29 cellular contexts compared by ENCODE assay signal in the genomic region with DNA sequence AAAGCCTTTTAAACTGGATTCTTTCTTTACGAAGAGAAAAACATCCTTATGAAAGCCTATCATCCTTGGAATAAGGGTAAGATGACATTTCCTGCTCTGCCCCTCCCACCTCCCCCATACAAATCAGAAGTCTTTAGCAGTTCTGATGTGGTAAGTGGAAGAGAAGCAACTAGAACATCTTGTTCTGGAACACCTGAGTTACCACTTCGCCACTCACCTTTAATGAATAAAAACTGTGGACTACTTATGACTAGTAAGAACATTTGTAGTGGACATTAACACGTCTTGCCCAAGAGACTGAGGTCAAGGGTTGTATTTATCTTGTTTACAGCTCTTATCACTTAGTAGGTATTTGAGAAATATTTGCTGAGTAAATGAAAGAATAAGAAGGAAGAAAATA. TPM values are rescaled to one million over a fixed set of nuclear protein-coding genes. Genes with fewer than 3 reads are reported as not detected.
DNase-seq lines count a peak whose midpoint lies in the region; ATAC-seq and TF ChIP-seq lines count a peak whose summit lies in the region.
"Had no signal": no experiment of that assay in that cellular context is flagged by ENCODE, and none has a peak within 500 bp of the region (broad histone marks: within the 10 kb centered on the region; RNA-seq: fewer than 3 reads in every experiment).

No MANE protein-coding gene starts in this region.

- ATAC-seq in CD4-positive, alpha-beta T cell (ENCODE audit: poor library complexity) = no peak
- ATAC-seq in left lung = peak; percentile 24
- ATAC-seq in GM18502 (IDR thresholded peaks at IDR 0.05; ENCODE audit: poor library complexity, unreplicated experiment) = no peak
- ATAC-seq: GM23338, HepG2 had no signal

- POLR2A ChIA-PET in CD4-positive, alpha-beta T cell (lab: Charles Lee) = interaction anchor here (0.6 kb wide), 1 partner anchor 15 kb away, joined by 4 read pairs; no protein-coding TSS in a partner anchor
- POLR2A ChIA-PET in Caco-2 (lab: Charles Lee) = no interaction called here

- H3K79me2 ChIP-seq in osteoblast (ENCODE audit: insufficient read depth, low read length) = no peaks in the 10 kb centered on the region

- no peak for DNase-seq in CD4-positive, alpha-beta T cell
- DNase-seq in Caco-2 (peak in 1 of 2 experiments; percentile 23), left lung (no peak), osteoblast (ENCODE audit: insufficient read length, low spot score, missing footprints) (peak; percentile 41), substantia nigra (lab: John Stamatoyannopoulos, UW) (no peak), midbrain (lab: John Stamatoyannopoulos, UW) (no peak)
- no peak for DNase-seq in activated effector memory CD4-positive, alpha-beta T cell treated with Interleukin-2 at 50 U/mL for 16 hours
- DNase-seq: ACHN, BE2C, DMS53, H9, Karpas-422, NCI-H1092, NCI-H1436, NCI-H187, NCI-H2081 treated with DMSO at 0.1 percent for 48 hours, NCI-H2171, NCI-H226, NCI-H510A, NCI-H69, OCI-M1, Peyer's patch, SIG-M5 had no signal

- H2AFZ ChIP-seq in osteoblast (ENCODE audit: low read length) = no peak overlapping the region
- H2AFZ ChIP-seq: GM23338 had no signal

- BruUV-seq in Caco-2 (replicated peaks; lab: Mats Ljungman, UMichigan) = no TSS peak

- H3K27me3 Mint-ChIP-seq in CD4-positive, alpha-beta T cell = no peaks in the 10 kb centered on the region
- H3K27me3 Mint-ChIP-seq in Caco-2 (ENCODE audit: insufficient read depth, unreplicated experiment) = no peaks in the 10 kb centered on the region

- H4K20me1 ChIP-seq in osteoblast (ENCODE audit: insufficient read depth, low read length) = no peaks in the 10 kb centered on the region

- no peaks in the 10 kb centered on the region for H3K9me3 ChIP-seq in CD4-positive, alpha-beta T cell (ENCODE audit: control insufficient read depth, low read length)
- no peaks in the 10 kb centered on the region for H3K9me3 ChIP-seq in Caco-2
- no peaks in the 10 kb centered on the region for H3K9me3 ChIP-seq in left lung
- H3K9me3 ChIP-seq in osteoblast (ENCODE audit: low read depth, low read length) = no peaks in the 10 kb centered on the region
- H3K9me3 ChIP-seq: BE2C, Peyer's patch had no signal

- H3K27me3 ChIP-seq in CD4-positive, alpha-beta T cell (ENCODE audit: control insufficient read depth, insufficient read depth, low read length) = no peaks in the 10 kb centered on the region
- H3K27me3 ChIP-seq in Caco-2 (replicated peaks; ENCODE audit: control insufficient read depth, insufficient read depth, low read length) = no peaks in the 10 kb centered on the region
- H3K27me3 ChIP-seq in left lung = peaks cover 0 to 16% of the 10 kb centered on the region in 2 donors
- peaks cover 9% of the 10 kb centered on the region for H3K27me3 ChIP-seq in osteoblast (ENCODE audit: insufficient read depth, low read length)
- H3K27me3 ChIP-seq: BE2C, Peyer's patch had no signal

- peak overlapping the region; percentile 28 for H3K4me3 Mint-ChIP-seq in CD4-positive, alpha-beta T cell
- peak overlapping the region; percentile 88 for H3K4me3 Mint-ChIP-seq in Caco-2 (ENCODE audit: unreplicated experiment)
- H3K4me3 Mint-ChIP-seq: CD14-positive monocyte, GM23338, H9 had no signal

- no peaks in the 10 kb centered on the region for H3K36me3 Mint-ChIP-seq in CD4-positive, alpha-beta T cell (ENCODE audit: low read depth)
- H3K36me3 Mint-ChIP-seq in Caco-2 (ENCODE audit: insufficient read depth, unreplicated experiment) = peaks cover 17% of the 10 kb centered on the region
- H3K36me3 Mint-ChIP-seq: CD14-positive monocyte had no signal

- H3K36me3 ChIP-seq in Caco-2 (ENCODE audit: control insufficient read depth, insufficient read depth, low read length) (no peaks in the 10 kb centered on the region), left lung (no peaks in the 10 kb centered on the region), osteoblast (ENCODE audit: insufficient read depth, low read length) (no peaks in the 10 kb centered on the region)
- H3K36me3 ChIP-seq: BE2C, Peyer's patch had no signal

- H3K27ac Mint-ChIP-seq in CD4-positive, alpha-beta T cell = peak overlapping the region; percentile 61
- H3K27ac Mint-ChIP-seq in Caco-2 (ENCODE audit: unreplicated experiment) = peak overlapping the region; percentile 1
- H3K27ac Mint-ChIP-seq: CD14-positive monocyte, GM23338, H9 had no signal

- peaks cover 13% of the 10 kb centered on the region for H3K4me1 ChIP-seq in Caco-2
- H3K4me1 ChIP-seq in left lung = no peaks in the 10 kb centered on the region
- H3K4me1 ChIP-seq in osteoblast (ENCODE audit: insufficient read depth, low read length) = no peaks in the 10 kb centered on the region
- H3K4me1 ChIP-seq: BE2C, Peyer's patch had no signal

- no peaks in the 10 kb centered on the region for H3K9me3 Mint-ChIP-seq in CD4-positive, alpha-beta T cell
- no peaks in the 10 kb centered on the region for H3K9me3 Mint-ChIP-seq in Caco-2 (ENCODE audit: unreplicated experiment)
- H3K9me3 Mint-ChIP-seq: GM23338 had no signal

- CTCF ChIA-PET in CD4-positive, alpha-beta T cell (lab: Charles Lee) = no interaction called here
- CTCF ChIA-PET in Caco-2 (lab: Charles Lee) = no interaction called here

- H3K4me1 Mint-ChIP-seq in CD4-positive, alpha-beta T cell (ENCODE audit: low read depth) = peaks cover 43% of the 10 kb centered on the region
- H3K4me1 Mint-ChIP-seq in Caco-2 (ENCODE audit: low read depth, unreplicated experiment) = peaks cover 7% of the 10 kb centered on the region

- TF ChIP-seq CTCF in CD4-positive, alpha-beta T cell (IDR thresholded peaks at IDR 0.05) = no peak
- TF ChIP-seq CTCF in Caco-2 (IDR thresholded peaks at IDR 0.05; ENCODE audit: insufficient read depth in 1 of 2, low read depth in 1 of 2, low read length in 1 of 2, severe bottlenecking in 1 of 2, unreplicated experiment in 1 of 2) = no peak
- TF ChIP-seq CTCF in left lung (IDR thresholded peaks at IDR 0.05) = no peak
- TF ChIP-seq CTCF in osteoblast (IDR thresholded peaks at IDR 0.05; ENCODE audit: extremely low read depth, low read depth, low read length) = no peak

- no peak overlapping the region for H3K27ac ChIP-seq in CD4-positive, alpha-beta T cell (ENCODE audit: low read depth, low read length)
- H3K27ac ChIP-seq in left lung (no peak overlapping the region), osteoblast (ENCODE audit: low read depth, low read length) (no peak overlapping the region), substantia nigra (ENCODE audit: low read depth, low read length, poor library complexity, severe bottlenecking) (no peak overlapping the region)

- no peak overlapping the region for H3K4me2 ChIP-seq in osteoblast (ENCODE audit: insufficient read depth, low read length)
- H3K4me2 ChIP-seq: GM23338 had no signal

- H3K4me3 ChIP-seq in Caco-2 (ENCODE audit: low read depth, low read length) (no peak overlapping the region), left lung (no peak overlapping the region), osteoblast (ENCODE audit: insufficient read depth, low read length) (no peak overlapping the region)
- H3K4me3 ChIP-seq: GM23338, Peyer's patch had no signal

- intact Hi-C loops in CD4-positive, alpha-beta T cell (cut with DNase I, micrococcal nuclease) = no loop called here
- intact Hi-C loops in Caco-2 (cut with micrococcal nuclease; ENCODE audit: unreplicated experiment) (loop anchor here (10.0 kb wide), 1 partner anchor 130 kb away; a partner anchor contains a TSS), left lung (cut with DNase I) (no loop called here)

RNA-seq across cellular contexts. Expression of a gene that starts 4.3 kb away (rescaled TPM):
- total RNA-seq in CD4-positive, alpha-beta T cell = 1 to 10 TPM; 1.9 to 2.5 TPM
- total RNA-seq in Caco-2 (2022) (28.7 and 29.7 TPM in 2 replicates), left lung (10 to 100 TPM in 1 of 2 donors, 1 to 10 TPM in 1; 7.4 to 14.3 TPM), osteoblast (under 0.01 and 0.29 TPM in 2 replicates)
- total RNA-seq: Daoy, HepG2 had no signal

RNA-seq across cellular contexts. Expression of a gene that starts 45.1 kb away (rescaled TPM):
- not detected for total RNA-seq in CD4-positive, alpha-beta T cell
- not detected in 2 replicates for total RNA-seq in Caco-2 (2022)
- not detected for total RNA-seq in left lung
- not detected in 2 replicates for total RNA-seq in osteoblast
- total RNA-seq: Daoy, GM23338, H9, HepG2, HT1080, Peyer's patch had no signal

RNA-seq across cellular contexts. Expression of a gene that starts 50.2 kb away (rescaled TPM):
- under 1 TPM in 1 of 2 experiments, not detected in 1; 0.36 TPM for total RNA-seq in CD4-positive, alpha-beta T cell
- 13.2 and 15.7 TPM in 2 replicates for total RNA-seq in Caco-2 (2022)
- not detected for total RNA-seq in left lung
- not detected in 2 replicates for total RNA-seq in osteoblast
- total RNA-seq: Daoy, GM23338, H9, HepG2 had no signal

Comparison
In these comparisons a context has a peak if more than half of its experiments do, and no peak if none do; other contexts are left out.
1. RNA of a gene that starts 50.2 kb away (total RNA-seq): 13.2 to 15.7 TPM in Caco-2; 0.36 TPM in CD4-positive, alpha-beta T cell, not detected in left lung and not detected in osteoblast; every median in the first group is over 10 times any median in the second.